Comparison of ENCODE assay signal across 7 cellular contexts in genomic region chr2:241291152-241291551, GRCh38.
"Had no signal": no experiment of that assay in that cellular context is flagged by ENCODE, and none has a peak within 500 bp of the region (broad histone marks: within the 10 kb centered on the region; RNA-seq: fewer than 3 reads in every experiment).

No MANE protein-coding gene starts in this region.

- H3K36me3 Mint-ChIP-seq: IgD-negative memory B cell had no signal

- ATAC-seq: HepG2 had no signal

- H2AFZ ChIP-seq: GM23248 had no signal

- H3K9ac ChIP-seq: GM23248 had no signal

- H3K27me3 Mint-ChIP-seq: IgD-negative memory B cell had no signal

- H3K9me3 Mint-ChIP-seq: H9, IgD-negative memory B cell had no signal

- H3K27ac Mint-ChIP-seq: IgD-negative memory B cell had no signal

- H3K27ac ChIP-seq: GM23248, HL-60 had no signal

- DNase-seq: GM23248, H9, HCEC 1CT, KBM-7 had no signal

- H3K4me3 Mint-ChIP-seq: H9 had no signal

- H3K4me3 ChIP-seq: GM23248 had no signal
